In genomic region chr17:19978803-19979202, GRCh38 we compare ENCODE assay signal across 9 cellular contexts. TPM values are rescaled to one million over a fixed set of nuclear protein-coding genes. Genes with fewer than 3 reads are reported as not detected.
DNase-seq lines count a peak whose midpoint lies in the region; ATAC-seq and TF ChIP-seq lines count a peak whose summit lies in the region.
"Had no signal": no experiment of that assay in that cellular context is flagged by ENCODE, and none has a peak within 500 bp of the region (broad histone marks: within the 10 kb centered on the region; RNA-seq: fewer than 3 reads in every experiment).

No MANE protein-coding gene starts in this region.

- 77 to 90% methylated on average over 9 to 13 of the region's 13 CpGs for WGBS in gastroesophageal sphincter (ENCODE audit: low coverage in 1 of 2), 2 donors

- H3K4me3 Mint-ChIP-seq in activated CD4-positive, alpha-beta T cell treated with anti-CD3 and anti-CD28 coated beads, Interleukin-2, amount 10 ng/mL, durations not matched to agents 24 days and 14 days, result peak overlapping the region; percentile 94
- peak overlapping the region; percentile 95 to 98 (median 96) for H3K4me3 Mint-ChIP-seq in T-cell

- peaks cover 26% of the 10 kb centered on the region for H3K4me1 Mint-ChIP-seq in activated CD4-positive, alpha-beta T cell treated with anti-CD3 and anti-CD28 coated beads, Interleukin-2, amount 10 ng/mL, durations not matched to agents 24 days and 14 days
- peaks cover 34 to 42% (median 42%) of the 10 kb centered on the region in 3 donors for H3K4me1 Mint-ChIP-seq in T-cell

- H3K9ac ChIP-seq in stomach smooth muscle (ENCODE audit: low read length in 2 of 2), result no peak overlapping the region

- POLR2A ChIA-PET in T-cell (lab: Charles Lee), result no interaction called here

- ATAC-seq in T-cell (replicated peaks in 1 of 4) (no peak), gastroesophageal sphincter (no peak), HG02938 (IDR thresholded peaks at IDR 0.05; ENCODE audit: unreplicated experiment) (no peak)

- H3K36me3 ChIP-seq in gastroesophageal sphincter, result no peaks in the 10 kb centered on the region
- no peaks in the 10 kb centered on the region for H3K36me3 ChIP-seq in stomach smooth muscle (ENCODE audit: control insufficient read depth in 2 of 2, insufficient read depth in 2 of 2, low read length in 2 of 2)

- H3K27ac Mint-ChIP-seq in activated CD4-positive, alpha-beta T cell treated with anti-CD3 and anti-CD28 coated beads, Interleukin-2, amount 10 ng/mL, durations not matched to agents 24 days and 14 days, result peak overlapping the region; percentile 98
- peak overlapping the region; percentile 97 for H3K27ac Mint-ChIP-seq in T-cell

- H3K27ac ChIP-seq in gastroesophageal sphincter (peak overlapping the region in 3 of 4 donors; percentile 88 to 93 (median 90)), stomach smooth muscle (ENCODE audit: low read length) (peak overlapping the region; percentile 82)

- H3K36me3 Mint-ChIP-seq in activated CD4-positive, alpha-beta T cell treated with anti-CD3 and anti-CD28 coated beads, Interleukin-2, amount 10 ng/mL, durations not matched to agents 24 days and 14 days (ENCODE audit: low read depth), result peaks cover 17% of the 10 kb centered on the region
- peaks cover 12% of the 10 kb centered on the region for H3K36me3 Mint-ChIP-seq in T-cell

- DNase-seq in activated CD4-positive, alpha-beta T cell treated with anti-CD3 and anti-CD28 coated beads, Interleukin-2, amount 10 ng/mL, durations not matched to agents 24 days and 14 days, result no peak
- no peak for DNase-seq in activated CD4-positive, alpha-beta T cell treated with anti-CD3 and anti-CD28 coated beads for 4 hours
- DNase-seq in T-cell (no peak), NCI-H524 treated with DMSO at 0.1 percent for 48 hours (lab: John Stamatoyannopoulos, UW) (no peak), AG08395 (ENCODE audit: low spot score) (no peak)
- DNase-seq: SHP77 had no signal

- no peak for TF ChIP-seq CTCF in gastroesophageal sphincter (IDR thresholded peaks at IDR 0.05)

- H3K4me1 ChIP-seq in gastroesophageal sphincter (peaks cover 0 to 42% (median 12%) of the 10 kb centered on the region in 3 donors), stomach smooth muscle (ENCODE audit: control insufficient read depth, insufficient read depth, low read length) (peaks cover 18% of the 10 kb centered on the region)

- no peak for TF ChIP-seq POLR2A in gastroesophageal sphincter (IDR thresholded peaks at IDR 0.05)

- H3K4me3 ChIP-seq in gastroesophageal sphincter (no peak overlapping the region), stomach smooth muscle (ENCODE audit: low read length in 2 of 2) (peak overlapping the region in 1 of 2 donors; percentile 89)

- CTCF ChIA-PET in T-cell (lab: Charles Lee), result interaction anchor here (0.6 to 1.9 kb wide), 3 partner anchors 13 to 112 kb away, joined by 3 to 7 read pairs (median 5); no protein-coding TSS in a partner anchor

- no peak for TF ChIP-seq EP300 in gastroesophageal sphincter (IDR thresholded peaks at IDR 0.05)

- H3K27me3 ChIP-seq in gastroesophageal sphincter, result no peaks in the 10 kb centered on the region
- no peaks in the 10 kb centered on the region for H3K27me3 ChIP-seq in stomach smooth muscle (ENCODE audit: control insufficient read depth in 1 of 2, insufficient read depth in 2 of 2, low read length in 2 of 2)

- intact Hi-C loops in activated CD4-positive, alpha-beta T cell treated with anti-CD3 and anti-CD28 coated beads, Interleukin-2, amount 10 ng/mL, durations not matched to agents 24 days and 14 days (cut with micrococcal nuclease), result loop anchor here (1.0 to 5.0 kb wide), 2 partner anchors 112 to 176 kb away; partner anchors contain the start of gene ULK2

- no peaks in the 10 kb centered on the region for H3K27me3 Mint-ChIP-seq in activated CD4-positive, alpha-beta T cell treated with anti-CD3 and anti-CD28 coated beads, Interleukin-2, amount 10 ng/mL, durations not matched to agents 24 days and 14 days
- H3K27me3 Mint-ChIP-seq in T-cell, result no peaks in the 10 kb centered on the region

- H3K9me3 ChIP-seq in gastroesophageal sphincter, result no peaks in the 10 kb centered on the region
- H3K9me3 ChIP-seq in stomach smooth muscle (ENCODE audit: control insufficient read depth in 2 of 2, low read length in 2 of 2), result no peaks in the 10 kb centered on the region

- peaks cover 4% of the 10 kb centered on the region for H3K9me3 Mint-ChIP-seq in activated CD4-positive, alpha-beta T cell treated with anti-CD3 and anti-CD28 coated beads, Interleukin-2, amount 10 ng/mL, durations not matched to agents 24 days and 14 days
- no peaks in the 10 kb centered on the region for H3K9me3 Mint-ChIP-seq in T-cell

RNA-seq across cellular contexts. Expression of gene AKAP10, which starts 1.2 kb away (rescaled TPM):
- 38.4 and 42.2 TPM in 2 replicates for total RNA-seq in activated CD4-positive, alpha-beta T cell treated with anti-CD3 and anti-CD28 coated beads, Interleukin-2, amount 10 ng/mL, durations not matched to agents 24 days and 14 days
- total RNA-seq in T-cell (10 to 100 TPM; 43.3 to 61.3 (median 53.9) TPM), gastroesophageal sphincter (10 to 100 TPM; 22.6 to 46.4 (median 24.4) TPM)

RNA-seq across cellular contexts. Expression of gene SPECC1, which starts 30.4 kb away (rescaled TPM):
- total RNA-seq in activated CD4-positive, alpha-beta T cell treated with anti-CD3 and anti-CD28 coated beads, Interleukin-2, amount 10 ng/mL, durations not matched to agents 24 days and 14 days, result 6.0 and 6.4 TPM in 2 replicates
- total RNA-seq in T-cell, result 10 to 100 TPM in 1 of 5 donors, 1 to 10 TPM in 4; 3.9 to 12.9 (median 6.0) TPM
- total RNA-seq in gastroesophageal sphincter, result 10 to 100 TPM; 22.5 to 36.3 (median 33.2) TPM
